Comparison of ENCODE assay signal across 1 cellular context in the genomic region with DNA sequence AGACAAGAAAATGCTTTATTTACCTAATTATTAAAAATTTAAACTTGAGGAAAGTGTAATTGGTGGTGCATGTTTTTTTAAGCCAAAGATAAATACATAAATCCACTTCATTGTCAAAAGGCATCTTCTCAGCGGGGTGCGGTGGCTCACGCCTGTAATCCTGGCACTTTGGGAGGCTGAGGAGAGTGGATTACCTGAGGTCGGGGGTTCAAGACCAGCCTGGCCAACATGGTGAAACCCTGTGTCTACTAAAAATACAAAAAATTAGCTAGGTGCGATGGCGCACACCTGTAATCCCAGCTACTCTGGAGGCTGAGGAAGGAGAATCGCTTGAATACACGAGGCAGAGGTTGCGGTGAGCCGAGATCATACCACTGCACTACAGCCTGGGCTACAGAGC.
A peak's percentile ranks its signal among the peaks of the same experiment; 100 is the strongest.
TF ChIP-seq lines count a peak whose summit lies in the region.

No MANE protein-coding gene starts in this region.

TF ChIP-seq in HepG2, 621 proteins besides CTCF, POLR2A, EP300 and RAD21:
- TF ChIP-seq ZBTB38 (CRISPR knock-in tag; IDR thresholded peaks at IDR 0.05): 0 out of 2 replicates have a peak, but pooled peaks have one; percentile 35
